9 cellular contexts compared by ENCODE assay signal in genomic region chr1:82979593-82980230, GRCh38.
DNase-seq lines count a peak whose midpoint lies in the region; ATAC-seq, FAIRE-seq and TF ChIP-seq lines count a peak whose summit lies in the region.
"Had no signal": no experiment of that assay in that cellular context is flagged by ENCODE, and none has a peak within 500 bp of the region (broad histone marks: within the 10 kb centered on the region; RNA-seq: fewer than 3 reads in every experiment).

No MANE protein-coding gene starts in this region.

- H3K4me1 ChIP-seq in DND-41 (ENCODE audit: insufficient read depth, low read length): no peaks in the 10 kb centered on the region

- no peak overlapping the region for H3K9ac ChIP-seq in DND-41 (ENCODE audit: low read depth, low read length)
- H3K9ac ChIP-seq: BLaER1 treated with 17β-estradiol and CSF1 and Interleukin-3, amounts not matched to agents 10 nM and 100 nM had no signal

- H3K4me3 ChIP-seq in DND-41 (ENCODE audit: low read depth in 1 of 2, low read length in 2 of 2): no peak overlapping the region
- H3K4me3 ChIP-seq: BLaER1 treated with 17β-estradiol and CSF1 and Interleukin-3, amounts not matched to agents 10 nM and 100 nM had no signal

- no peaks in the 10 kb centered on the region for H3K79me2 ChIP-seq in DND-41 (ENCODE audit: insufficient read depth, low read length)

- H3K9me3 ChIP-seq in DND-41 (ENCODE audit: insufficient read depth, low read length, severe bottlenecking): no peaks in the 10 kb centered on the region
- H3K9me3 ChIP-seq: BLaER1 treated with 17β-estradiol and CSF1 and Interleukin-3, amounts not matched to agents 10 nM and 100 nM had no signal

- H3K36me3 ChIP-seq in DND-41 (ENCODE audit: insufficient read depth, low read length): no peaks in the 10 kb centered on the region
- H3K36me3 ChIP-seq: BLaER1 treated with 17β-estradiol and CSF1 and Interleukin-3, amounts not matched to agents 10 nM and 100 nM had no signal

- no peaks in the 10 kb centered on the region for H4K20me1 ChIP-seq in DND-41 (ENCODE audit: insufficient read depth, low read length)
- H4K20me1 ChIP-seq: BLaER1 treated with 17β-estradiol and CSF1 and Interleukin-3, amounts not matched to agents 10 nM and 100 nM had no signal

- H3K27me3 ChIP-seq in DND-41 (ENCODE audit: insufficient read depth, low read length, poor library complexity): no peaks in the 10 kb centered on the region
- H3K27me3 ChIP-seq: BLaER1 treated with 17β-estradiol and CSF1 and Interleukin-3, amounts not matched to agents 10 nM and 100 nM had no signal

- TF ChIP-seq CTCF in DND-41 (IDR thresholded peaks at IDR 0.05; ENCODE audit: borderline replicate concordance, extremely low read depth, low read length, poor library complexity, severe bottlenecking) (no peak), GM20000 (IDR thresholded peaks at IDR 0.05; ENCODE audit: extremely low read depth, missing control alignments) (no peak)

- DNase-seq in DND-41 (no peak), GM20000 (ENCODE audit: low spot score) (peak; percentile 32), NCI-H526 treated with DMSO at 0.1 percent for 48 hours (lab: John Stamatoyannopoulos, UW) (peak; percentile 32), middle frontal gyrus (ENCODE audit: extremely low spot score, low spot score) (no peak), RCC 7860 (ENCODE audit: low spot score) (no peak), AML-193 (lab: John Stamatoyannopoulos, UW) (no peak)
- no peak for DNase-seq in activated CD4-positive, CD25-positive, alpha-beta regulatory T cell (lab: John Stamatoyannopoulos, UW)

- H2AFZ ChIP-seq in DND-41 (ENCODE audit: low read depth, low read length): no peak overlapping the region

- FAIRE-seq in RCC 7860 (lab: Jason Lieb, UNC): no peak

- H3K27ac ChIP-seq in DND-41 (ENCODE audit: low read length): no peak overlapping the region
- H3K27ac ChIP-seq: BLaER1 treated with 17β-estradiol and CSF1 and Interleukin-3, amounts not matched to agents 10 nM and 100 nM had no signal

- ATAC-seq in DND-41 (ENCODE audit: insufficient read depth, low read depth) (peak; percentile 67), HG03159 (IDR thresholded peaks at IDR 0.05; ENCODE audit: unreplicated experiment) (peak; percentile 99)

- H3K4me2 ChIP-seq in DND-41 (ENCODE audit: insufficient read depth, low read length): no peak overlapping the region

Comparison
In these comparisons a context has a peak if more than half of its experiments do, and no peak if none do; other contexts are left out.
1. DNase-seq: peak in GM20000 (single experiment) and NCI-H526 treated with DMSO at 0.1 percent for 48 hours (single experiment); none in DND-41 (single experiment), middle frontal gyrus (single experiment), RCC 7860 (single experiment), AML-193 (0 of 2) and activated CD4-positive, CD25-positive, alpha-beta regulatory T cell (0 of 4).